ENCODE assay signal across 1 cellular context in the genomic region with DNA sequence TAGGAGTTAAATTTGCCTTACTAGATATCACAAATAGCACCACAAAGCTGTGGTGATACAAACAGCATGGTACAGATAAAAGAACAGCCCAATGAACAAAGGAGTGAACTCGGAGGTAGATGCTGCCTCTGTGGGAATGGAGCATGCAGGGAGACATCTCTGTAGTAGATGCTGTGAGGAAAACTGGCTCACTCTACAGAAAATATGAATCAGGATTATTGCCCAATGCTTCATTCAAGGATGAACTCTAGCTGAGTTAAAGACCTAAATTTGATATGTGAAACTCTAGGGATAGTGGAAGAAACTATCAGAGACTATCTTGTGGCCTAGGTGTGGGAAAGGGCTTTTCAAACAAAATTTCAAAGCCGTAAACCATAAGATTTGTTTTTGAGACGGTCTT.
TF ChIP-seq lines count a peak whose summit lies in the region.

No MANE protein-coding gene starts in this region.

TF ChIP-seq in GM23338, 12 proteins besides CTCF, POLR2A, EP300 and RAD21:
- TF ChIP-seq EZH2phosphoT487 (IDR thresholded peaks at IDR 0.05; ENCODE audit: unreplicated experiment) (no peak), ZNF331 (CRISPR knock-in tag; IDR thresholded peaks at IDR 0.05; ENCODE audit: low read depth) (no peak), JUNB (IDR thresholded peaks at IDR 0.05; ENCODE audit: unreplicated experiment) (no peak), POLR2AphosphoS5 (IDR thresholded peaks at IDR 0.05; ENCODE audit: low read depth) (no peak), STAT1 (IDR thresholded peaks at IDR 0.05; ENCODE audit: unreplicated experiment) (no peak), CREB1 (CRISPR knock-in tag; IDR thresholded peaks at IDR 0.05; ENCODE audit: low read depth) (no peak), NANOG (IDR thresholded peaks at IDR 0.05; ENCODE audit: borderline replicate concordance) (no peak), ZNF114 (CRISPR knock-in tag; IDR thresholded peaks at IDR 0.05) (no peak), EZH2 (IDR thresholded peaks at IDR 0.05; ENCODE audit: low read depth, unreplicated experiment) (no peak)
- TF ChIP-seq, protein P1, sequence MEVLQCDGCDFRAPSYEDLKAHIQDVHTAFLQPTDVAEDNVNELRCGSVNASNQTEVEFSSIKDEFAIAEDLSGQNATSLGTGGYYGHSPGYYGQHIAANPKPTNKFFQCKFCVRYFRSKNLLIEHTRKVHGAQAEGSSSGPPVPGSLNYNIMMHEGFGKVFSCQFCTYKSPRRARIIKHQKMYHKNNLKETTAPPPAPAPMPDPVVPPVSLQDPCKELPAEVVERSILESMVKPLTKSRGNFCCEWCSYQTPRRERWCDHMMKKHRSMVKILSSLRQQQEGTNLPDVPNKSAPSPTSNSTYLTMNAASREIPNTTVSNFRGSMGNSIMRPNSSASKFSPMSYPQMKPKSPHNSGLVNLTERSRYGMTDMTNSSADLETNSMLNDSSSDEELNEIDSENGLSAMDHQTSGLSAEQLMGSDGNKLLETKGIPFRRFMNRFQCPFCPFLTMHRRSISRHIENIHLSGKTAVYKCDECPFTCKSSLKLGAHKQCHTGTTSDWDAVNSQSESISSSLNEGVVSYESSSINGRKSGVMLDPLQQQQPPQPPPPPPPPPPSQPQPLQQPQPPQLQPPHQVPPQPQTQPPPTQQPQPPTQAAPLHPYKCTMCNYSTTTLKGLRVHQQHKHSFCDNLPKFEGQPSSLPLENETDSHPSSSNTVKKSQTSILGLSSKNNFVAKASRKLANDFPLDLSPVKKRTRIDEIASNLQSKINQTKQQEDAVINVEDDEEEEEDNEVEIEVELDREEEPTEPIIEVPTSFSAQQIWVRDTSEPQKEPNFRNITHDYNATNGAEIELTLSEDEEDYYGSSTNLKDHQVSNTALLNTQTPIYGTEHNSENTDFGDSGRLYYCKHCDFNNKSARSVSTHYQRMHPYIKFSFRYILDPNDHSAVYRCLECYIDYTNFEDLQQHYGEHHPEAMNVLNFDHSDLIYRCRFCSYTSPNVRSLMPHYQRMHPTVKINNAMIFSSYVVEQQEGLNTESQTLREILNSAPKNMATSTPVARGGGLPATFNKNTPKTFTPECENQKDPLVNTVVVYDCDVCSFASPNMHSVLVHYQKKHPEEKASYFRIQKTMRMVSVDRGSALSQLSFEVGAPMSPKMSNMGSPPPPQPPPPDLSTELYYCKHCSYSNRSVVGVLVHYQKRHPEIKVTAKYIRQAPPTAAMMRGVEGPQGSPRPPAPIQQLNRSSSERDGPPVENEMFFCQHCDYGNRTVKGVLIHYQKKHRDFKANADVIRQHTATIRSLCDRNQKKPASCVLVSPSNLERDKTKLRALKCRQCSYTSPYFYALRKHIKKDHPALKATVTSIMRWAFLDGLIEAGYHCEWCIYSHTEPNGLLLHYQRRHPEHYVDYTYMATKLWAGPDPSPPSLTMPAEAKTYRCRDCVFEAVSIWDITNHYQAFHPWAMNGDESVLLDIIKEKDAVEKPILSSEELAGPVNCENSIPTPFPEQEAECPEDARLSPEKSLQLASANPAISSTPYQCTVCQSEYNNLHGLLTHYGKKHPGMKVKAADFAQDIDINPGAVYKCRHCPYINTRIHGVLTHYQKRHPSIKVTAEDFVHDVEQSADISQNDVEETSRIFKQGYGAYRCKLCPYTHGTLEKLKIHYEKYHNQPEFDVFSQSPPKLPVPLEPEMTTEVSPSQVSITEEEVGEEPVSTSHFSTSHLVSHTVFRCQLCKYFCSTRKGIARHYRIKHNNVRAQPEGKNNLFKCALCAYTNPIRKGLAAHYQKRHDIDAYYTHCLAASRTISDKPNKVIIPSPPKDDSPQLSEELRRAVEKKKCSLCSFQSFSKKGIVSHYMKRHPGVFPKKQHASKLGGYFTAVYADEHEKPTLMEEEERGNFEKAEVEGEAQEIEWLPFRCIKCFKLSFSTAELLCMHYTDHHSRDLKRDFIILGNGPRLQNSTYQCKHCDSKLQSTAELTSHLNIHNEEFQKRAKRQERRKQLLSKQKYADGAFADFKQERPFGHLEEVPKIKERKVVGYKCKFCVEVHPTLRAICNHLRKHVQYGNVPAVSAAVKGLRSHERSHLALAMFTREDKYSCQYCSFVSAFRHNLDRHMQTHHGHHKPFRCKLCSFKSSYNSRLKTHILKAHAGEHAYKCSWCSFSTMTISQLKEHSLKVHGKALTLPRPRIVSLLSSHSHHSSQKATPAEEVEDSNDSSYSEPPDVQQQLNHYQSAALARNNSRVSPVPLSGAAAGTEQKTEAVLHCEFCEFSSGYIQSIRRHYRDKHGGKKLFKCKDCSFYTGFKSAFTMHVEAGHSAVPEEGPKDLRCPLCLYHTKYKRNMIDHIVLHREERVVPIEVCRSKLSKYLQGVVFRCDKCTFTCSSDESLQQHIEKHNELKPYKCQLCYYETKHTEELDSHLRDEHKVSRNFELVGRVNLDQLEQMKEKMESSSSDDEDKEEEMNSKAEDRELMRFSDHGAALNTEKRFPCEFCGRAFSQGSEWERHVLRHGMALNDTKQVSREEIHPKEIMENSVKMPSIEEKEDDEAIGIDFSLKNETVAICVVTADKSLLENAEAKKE (CRISPR knock-in tag; IDR thresholded peaks at IDR 0.05): no peak
- TF ChIP-seq, protein P2, sequence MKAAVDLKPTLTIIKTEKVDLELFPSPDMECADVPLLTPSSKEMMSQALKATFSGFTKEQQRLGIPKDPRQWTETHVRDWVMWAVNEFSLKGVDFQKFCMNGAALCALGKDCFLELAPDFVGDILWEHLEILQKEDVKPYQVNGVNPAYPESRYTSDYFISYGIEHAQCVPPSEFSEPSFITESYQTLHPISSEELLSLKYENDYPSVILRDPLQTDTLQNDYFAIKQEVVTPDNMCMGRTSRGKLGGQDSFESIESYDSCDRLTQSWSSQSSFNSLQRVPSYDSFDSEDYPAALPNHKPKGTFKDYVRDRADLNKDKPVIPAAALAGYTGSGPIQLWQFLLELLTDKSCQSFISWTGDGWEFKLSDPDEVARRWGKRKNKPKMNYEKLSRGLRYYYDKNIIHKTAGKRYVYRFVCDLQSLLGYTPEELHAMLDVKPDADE (IDR thresholded peaks at IDR 0.05): no peak
- TF ChIP-seq, protein P3, sequence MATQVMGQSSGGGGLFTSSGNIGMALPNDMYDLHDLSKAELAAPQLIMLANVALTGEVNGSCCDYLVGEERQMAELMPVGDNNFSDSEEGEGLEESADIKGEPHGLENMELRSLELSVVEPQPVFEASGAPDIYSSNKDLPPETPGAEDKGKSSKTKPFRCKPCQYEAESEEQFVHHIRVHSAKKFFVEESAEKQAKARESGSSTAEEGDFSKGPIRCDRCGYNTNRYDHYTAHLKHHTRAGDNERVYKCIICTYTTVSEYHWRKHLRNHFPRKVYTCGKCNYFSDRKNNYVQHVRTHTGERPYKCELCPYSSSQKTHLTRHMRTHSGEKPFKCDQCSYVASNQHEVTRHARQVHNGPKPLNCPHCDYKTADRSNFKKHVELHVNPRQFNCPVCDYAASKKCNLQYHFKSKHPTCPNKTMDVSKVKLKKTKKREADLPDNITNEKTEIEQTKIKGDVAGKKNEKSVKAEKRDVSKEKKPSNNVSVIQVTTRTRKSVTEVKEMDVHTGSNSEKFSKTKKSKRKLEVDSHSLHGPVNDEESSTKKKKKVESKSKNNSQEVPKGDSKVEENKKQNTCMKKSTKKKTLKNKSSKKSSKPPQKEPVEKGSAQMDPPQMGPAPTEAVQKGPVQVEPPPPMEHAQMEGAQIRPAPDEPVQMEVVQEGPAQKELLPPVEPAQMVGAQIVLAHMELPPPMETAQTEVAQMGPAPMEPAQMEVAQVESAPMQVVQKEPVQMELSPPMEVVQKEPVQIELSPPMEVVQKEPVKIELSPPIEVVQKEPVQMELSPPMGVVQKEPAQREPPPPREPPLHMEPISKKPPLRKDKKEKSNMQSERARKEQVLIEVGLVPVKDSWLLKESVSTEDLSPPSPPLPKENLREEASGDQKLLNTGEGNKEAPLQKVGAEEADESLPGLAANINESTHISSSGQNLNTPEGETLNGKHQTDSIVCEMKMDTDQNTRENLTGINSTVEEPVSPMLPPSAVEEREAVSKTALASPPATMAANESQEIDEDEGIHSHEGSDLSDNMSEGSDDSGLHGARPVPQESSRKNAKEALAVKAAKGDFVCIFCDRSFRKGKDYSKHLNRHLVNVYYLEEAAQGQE (IDR thresholded peaks at IDR 0.05; ENCODE audit: unreplicated experiment): no peak
